Comparison of ENCODE assay signal across 25 cellular contexts in the genomic region with DNA sequence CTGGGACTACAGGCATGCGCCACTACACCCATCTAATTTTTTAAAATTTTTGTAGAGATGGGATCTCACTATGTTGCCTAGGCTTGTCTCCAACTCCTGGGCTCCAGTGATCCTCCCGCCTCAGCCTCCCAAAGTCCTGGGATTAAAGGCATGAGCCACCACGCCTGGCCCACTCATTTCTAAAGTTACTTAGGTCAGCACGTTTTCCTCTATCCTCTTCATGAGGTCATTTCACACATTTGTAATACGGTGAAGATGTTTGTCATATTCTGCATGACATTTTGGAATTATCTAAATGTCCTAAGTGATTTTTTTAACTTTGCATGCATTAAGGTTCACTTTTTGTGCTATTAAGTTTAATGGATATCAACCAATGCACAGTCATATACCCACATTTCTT. TPM values are rescaled to one million over a fixed set of nuclear protein-coding genes. Genes with fewer than 3 reads are reported as not detected.
"Had no signal": no experiment of that assay in that cellular context is flagged by ENCODE, and none has a peak within 500 bp of the region (broad histone marks: within the 10 kb centered on the region; RNA-seq: fewer than 3 reads in every experiment).

No MANE protein-coding gene starts in this region.

- H3K4me1 ChIP-seq: colonic mucosa had no signal

- H3K79me2 ChIP-seq: hepatocyte had no signal

- H3K36me3 ChIP-seq: colonic mucosa, thoracic aorta, transverse colon had no signal

- H3K36me3 Mint-ChIP-seq: natural killer cell had no signal

- H3K9me3 Mint-ChIP-seq: natural killer cell, neural crest cell had no signal

- H2AFZ ChIP-seq: hepatocyte had no signal

- H3K27me3 ChIP-seq: colonic mucosa, hepatocyte, sigmoid colon, stomach, transverse colon had no signal

- H3K27ac Mint-ChIP-seq: natural killer cell had no signal

- ATAC-seq: left colon, left ventricle myocardium superior, natural killer cell had no signal

- H3K4me3 Mint-ChIP-seq: natural killer cell had no signal

- DNase-seq: colonic mucosa; erythroblast; foreskin melanocyte; head of caudate nucleus; left colon; left ventricle myocardium superior; natural killer cell; posterior cingulate gyrus; sigmoid colon; stimulated activated naive CD4-positive, alpha-beta T cell; stomach; substantia nigra; transverse colon had no signal

- H3K4me3 ChIP-seq: colonic mucosa, hepatocyte, lung, sigmoid colon, skin epidermis, stomach, thoracic aorta, transverse colon had no signal

- H3K9me3 ChIP-seq: colonic mucosa, sigmoid colon, stomach, thoracic aorta, transverse colon had no signal

- H3K4me2 ChIP-seq: hepatocyte had no signal

- H3K27ac ChIP-seq: colonic mucosa, hepatocyte, sigmoid colon, skin epidermis, stomach, thoracic aorta, transverse colon had no signal

RNA-seq across cellular contexts. Expression of a gene that starts 55.9 kb away (rescaled TPM):
- total RNA-seq: colonic mucosa, dermis blood vessel endothelial cell, hepatocyte, kidney epithelial cell, left colon, left ventricle myocardium superior, lung, mucosa of gallbladder, myocyte, natural killer cell, neural crest cell, osteocyte, pulmonary artery endothelial cell, sigmoid colon, stomach, thoracic aorta, transverse colon, ureter had no signal
- polyA plus RNA-seq: hepatocyte, lung, stomach had no signal
